In the genomic region with DNA sequence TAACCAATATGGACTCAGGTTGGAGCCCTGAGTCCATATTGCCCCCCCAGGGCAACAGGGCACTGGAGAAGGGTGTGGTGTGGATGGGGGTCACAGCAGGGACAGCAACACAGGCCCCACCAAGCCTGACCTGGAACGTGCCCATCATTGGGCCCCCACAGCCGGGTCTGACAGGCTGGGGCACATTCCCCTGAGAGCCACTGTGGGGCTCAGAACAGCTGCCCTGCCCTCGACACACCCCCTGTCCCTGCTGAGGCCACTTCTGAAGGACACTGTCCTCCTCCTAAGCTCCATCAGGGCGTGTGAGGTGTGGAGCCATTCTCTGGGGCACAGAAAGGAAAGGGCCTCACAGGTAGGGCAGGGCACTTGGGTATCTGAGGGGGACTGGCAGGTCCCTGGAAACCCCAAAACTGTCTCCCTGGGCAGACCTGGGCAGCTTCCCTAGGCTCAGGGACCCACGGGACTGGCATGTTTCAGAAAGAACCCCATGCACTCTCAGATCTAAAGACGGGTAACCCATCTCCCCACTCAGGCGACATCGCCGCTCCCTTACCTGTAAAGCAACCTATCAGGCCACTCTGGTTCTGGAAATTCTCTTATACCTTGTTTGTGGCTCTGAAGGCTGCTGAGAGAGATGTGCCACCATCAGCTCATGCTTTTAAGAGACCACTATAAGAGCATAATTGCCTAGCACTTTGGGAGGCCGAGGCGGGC, we compare ENCODE assay signal across 27 cellular contexts.
A peak's percentile ranks its signal among the peaks of the same experiment; 100 is the strongest.
DNase-seq lines count a peak whose midpoint lies in the region; ATAC-seq and TF ChIP-seq lines count a peak whose summit lies in the region.
"Had no signal": no experiment of that assay in that cellular context is flagged by ENCODE, and none has a peak within 500 bp of the region (broad histone marks: within the 10 kb centered on the region; RNA-seq: fewer than 3 reads in every experiment).

No MANE protein-coding gene starts in this region.

- no peaks in the 10 kb centered on the region for H3K27me3 Mint-ChIP-seq in activated CD4-positive, alpha-beta memory T cell treated with anti-CD3 and anti-CD28 coated beads for 36 hours
- peaks cover 3% of the 10 kb centered on the region for H3K27me3 Mint-ChIP-seq in activated CD4-positive, alpha-beta memory T cell treated with anti-CD3 and anti-CD28 coated beads, Interleukin-2, amount 10 ng/mL, durations not matched to agents 7 days and 5 days
- peaks cover 9% of the 10 kb centered on the region for H3K27me3 Mint-ChIP-seq in activated B cell treated with CpG ODN at 0.5 μM for 24 hours
- H3K27me3 Mint-ChIP-seq: activated naive CD4-positive, alpha-beta T cell treated with anti-CD3 and anti-CD28 coated beads, Interleukin-2, amount 10 ng/mL, durations not matched to agents 7 days and 5 days had no signal

- CTCF ChIA-PET in activated CD4-positive, alpha-beta memory T cell treated with anti-CD3 and anti-CD28 coated beads for 36 hours (lab: Charles Lee), result no interaction called here
- CTCF ChIA-PET in activated CD4-positive, alpha-beta memory T cell treated with anti-CD3 and anti-CD28 coated beads, Interleukin-2, amount 10 ng/mL, durations not matched to agents 7 days and 5 days (lab: Charles Lee), result no interaction called here
- CTCF ChIA-PET in activated B cell treated with CpG ODN at 0.5 μM for 24 hours (lab: Charles Lee), result no interaction called here

- no peaks in the 10 kb centered on the region for H3K9me3 ChIP-seq in BE2C
- H3K9me3 ChIP-seq in mucosa of descending colon, result no peaks in the 10 kb centered on the region
- no peaks in the 10 kb centered on the region for H3K9me3 ChIP-seq in smooth muscle cell (replicated peaks; ENCODE audit: low read depth)
- H3K9me3 ChIP-seq: A549, stomach, upper lobe of left lung had no signal

- H3K79me2 ChIP-seq in smooth muscle cell (ENCODE audit: low read depth), result no peaks in the 10 kb centered on the region

- peak; percentile 4 for DNase-seq in activated CD4-positive, alpha-beta memory T cell treated with anti-CD3 and anti-CD28 coated beads for 36 hours
- DNase-seq in activated CD4-positive, alpha-beta memory T cell treated with anti-CD3 and anti-CD28 coated beads, Interleukin-2, amount 10 ng/mL, durations not matched to agents 7 days and 5 days, result no peak
- DNase-seq in BE2C (peak; percentile 1), activated B cell treated with CpG ODN at 0.5 μM for 24 hours (peak; percentile 10), mucosa of descending colon (peak in 2 of 3 donors; percentile 0 to 15), NCI-H748 treated with DMSO at 0.1 percent for 48 hours (lab: John Stamatoyannopoulos, UW) (no peak), smooth muscle cell (lab: John Stamatoyannopoulos, UW; ENCODE audit: unreplicated experiment) (no peak), COLO829 (ENCODE audit: low spot score) (no peak)
- DNase-seq: activated CD4-positive, alpha-beta T cell treated with anti-CD3 and anti-CD28 coated beads, Interleukin-2, amount 10 ng/mL, durations not matched to agents 24 days and 14 days; activated CD8-positive, alpha-beta memory T cell treated with anti-CD3 and anti-CD28 coated beads, Interleukin-2, amount 50 U/mL, for 48 hours; cerebellar nuclear complex; DND-41; effector CD4-positive, alpha-beta T cell; foreskin melanocyte; hippocampal formation; NCI-H187 treated with DMSO at 0.1 percent for 48 hours; occipital lobe; OCI-M1; SIG-M5; stomach; T-cell; upper lobe of left lung had no signal

- H3K4me2 ChIP-seq in smooth muscle cell, result no peak overlapping the region
- H3K4me2 ChIP-seq: A549 had no signal

- no peak overlapping the region for H2AFZ ChIP-seq in smooth muscle cell (ENCODE audit: low read depth)

- H3K27ac Mint-ChIP-seq in activated CD4-positive, alpha-beta memory T cell treated with anti-CD3 and anti-CD28 coated beads for 36 hours, result no peak overlapping the region
- H3K27ac Mint-ChIP-seq in activated CD4-positive, alpha-beta memory T cell treated with anti-CD3 and anti-CD28 coated beads, Interleukin-2, amount 10 ng/mL, durations not matched to agents 7 days and 5 days, result no peak overlapping the region
- H3K27ac Mint-ChIP-seq in activated B cell treated with CpG ODN at 0.5 μM for 24 hours, result no peak overlapping the region
- H3K27ac Mint-ChIP-seq: activated CD4-positive, alpha-beta T cell treated with anti-CD3 and anti-CD28 coated beads, Interleukin-2, amount 10 ng/mL, durations not matched to agents 24 days and 14 days; activated naive CD4-positive, alpha-beta T cell treated with anti-CD3 and anti-CD28 coated beads, Interleukin-2, amount 10 ng/mL, durations not matched to agents 7 days and 5 days; B cell; T-cell had no signal

- POLR2A ChIA-PET in activated CD4-positive, alpha-beta memory T cell treated with anti-CD3 and anti-CD28 coated beads for 36 hours (lab: Charles Lee), result no interaction called here
- POLR2A ChIA-PET in activated CD4-positive, alpha-beta memory T cell treated with anti-CD3 and anti-CD28 coated beads, Interleukin-2, amount 10 ng/mL, durations not matched to agents 7 days and 5 days (lab: Charles Lee), result no interaction called here
- POLR2A ChIA-PET in activated B cell treated with CpG ODN at 0.5 μM for 24 hours (lab: Charles Lee), result no interaction called here

- H3K36me3 ChIP-seq in BE2C (no peaks in the 10 kb centered on the region), mucosa of descending colon (ENCODE audit: low read depth) (no peaks in the 10 kb centered on the region), smooth muscle cell (ENCODE audit: low read depth) (no peaks in the 10 kb centered on the region)
- H3K36me3 ChIP-seq: stomach, upper lobe of left lung had no signal

- H3K27me3 ChIP-seq in BE2C, result no peaks in the 10 kb centered on the region
- no peaks in the 10 kb centered on the region for H3K27me3 ChIP-seq in smooth muscle cell (ENCODE audit: low read depth)
- H3K27me3 ChIP-seq: stomach, upper lobe of left lung had no signal

- H3K4me3 ChIP-seq in BE2C (ENCODE audit: low read depth, low read length) (no peak overlapping the region), mucosa of descending colon (no peak overlapping the region), smooth muscle cell (no peak overlapping the region)
- H3K4me3 ChIP-seq: A549, GM12878, lung, stomach, upper lobe of left lung had no signal

- WGBS in smooth muscle cell (ENCODE audit: low lambda C conversion rate), result 93% methylated on average over 11 of the region's 11 CpGs

- H3K4me1 Mint-ChIP-seq in activated CD4-positive, alpha-beta memory T cell treated with anti-CD3 and anti-CD28 coated beads for 36 hours (ENCODE audit: low read depth), result no peaks in the 10 kb centered on the region
- H3K4me1 Mint-ChIP-seq in activated CD4-positive, alpha-beta memory T cell treated with anti-CD3 and anti-CD28 coated beads, Interleukin-2, amount 10 ng/mL, durations not matched to agents 7 days and 5 days, result no peaks in the 10 kb centered on the region
- no peaks in the 10 kb centered on the region for H3K4me1 Mint-ChIP-seq in activated B cell treated with CpG ODN at 0.5 μM for 24 hours
- H3K4me1 Mint-ChIP-seq: activated CD4-positive, alpha-beta T cell treated with anti-CD3 and anti-CD28 coated beads, Interleukin-2, amount 10 ng/mL, durations not matched to agents 24 days and 14 days; activated naive CD4-positive, alpha-beta T cell treated with anti-CD3 and anti-CD28 coated beads, Interleukin-2, amount 10 ng/mL, durations not matched to agents 7 days and 5 days; B cell; T-cell had no signal

- no peaks in the 10 kb centered on the region for H3K36me3 Mint-ChIP-seq in activated CD4-positive, alpha-beta memory T cell treated with anti-CD3 and anti-CD28 coated beads for 36 hours
- H3K36me3 Mint-ChIP-seq in activated CD4-positive, alpha-beta memory T cell treated with anti-CD3 and anti-CD28 coated beads, Interleukin-2, amount 10 ng/mL, durations not matched to agents 7 days and 5 days (ENCODE audit: low read depth), result no peaks in the 10 kb centered on the region
- no peaks in the 10 kb centered on the region for H3K36me3 Mint-ChIP-seq in activated B cell treated with CpG ODN at 0.5 μM for 24 hours (ENCODE audit: low read depth)
- H3K36me3 Mint-ChIP-seq: activated naive CD4-positive, alpha-beta T cell treated with anti-CD3 and anti-CD28 coated beads, Interleukin-2, amount 10 ng/mL, durations not matched to agents 7 days and 5 days; T-cell had no signal

- H3F3A ChIP-seq in smooth muscle cell (ENCODE audit: low read depth), result peaks cover 5% of the 10 kb centered on the region

- H3K4me1 ChIP-seq in BE2C (no peaks in the 10 kb centered on the region), mucosa of descending colon (ENCODE audit: low read depth) (no peaks in the 10 kb centered on the region), smooth muscle cell (ENCODE audit: low read depth) (peaks cover 8% of the 10 kb centered on the region)
- H3K4me1 ChIP-seq: A549, stomach had no signal

- no peak for ATAC-seq in activated B cell treated with CpG ODN at 0.5 μM for 24 hours (ENCODE audit: low read depth)
- no peak for ATAC-seq in mucosa of descending colon
- ATAC-seq: A549 had no signal

- no peak for TF ChIP-seq CTCF in BE2C (IDR thresholded peaks at IDR 0.05; ENCODE audit: low read depth, low read length)
- TF ChIP-seq CTCF in activated B cell treated with CpG ODN at 0.5 μM for 24 hours (IDR thresholded peaks at IDR 0.05), result no peak
- no peak for TF ChIP-seq CTCF in mucosa of descending colon (IDR thresholded peaks at IDR 0.05)
- TF ChIP-seq CTCF in smooth muscle cell (IDR thresholded peaks at IDR 0.05; ENCODE audit: borderline replicate concordance, insufficient read depth, poor library complexity, severe bottlenecking), result no peak

- H3K27ac ChIP-seq in smooth muscle cell (ENCODE audit: low read depth), result no peak overlapping the region
- H3K27ac ChIP-seq: A549, stomach, upper lobe of left lung had no signal

- H3K9ac ChIP-seq in smooth muscle cell (ENCODE audit: low read depth), result no peak overlapping the region

- intact Hi-C loops in activated CD4-positive, alpha-beta memory T cell treated with anti-CD3 and anti-CD28 coated beads for 36 hours (cut with micrococcal nuclease), result no loop called here
- intact Hi-C loops in activated B cell treated with CpG ODN at 0.5 μM for 24 hours (cut with micrococcal nuclease) (no loop called here), mucosa of descending colon (cut with DNase I, micrococcal nuclease) (no loop called here)

- H4K20me1 ChIP-seq in smooth muscle cell (ENCODE audit: low read depth), result no peaks in the 10 kb centered on the region

- H3K9me3 Mint-ChIP-seq in activated CD4-positive, alpha-beta memory T cell treated with anti-CD3 and anti-CD28 coated beads for 36 hours, result no peaks in the 10 kb centered on the region
- H3K9me3 Mint-ChIP-seq in activated CD4-positive, alpha-beta memory T cell treated with anti-CD3 and anti-CD28 coated beads, Interleukin-2, amount 10 ng/mL, durations not matched to agents 7 days and 5 days, result no peaks in the 10 kb centered on the region
- no peaks in the 10 kb centered on the region for H3K9me3 Mint-ChIP-seq in activated B cell treated with CpG ODN at 0.5 μM for 24 hours
- H3K9me3 Mint-ChIP-seq: activated CD4-positive, alpha-beta T cell treated with anti-CD3 and anti-CD28 coated beads, Interleukin-2, amount 10 ng/mL, durations not matched to agents 24 days and 14 days; activated naive CD4-positive, alpha-beta T cell treated with anti-CD3 and anti-CD28 coated beads, Interleukin-2, amount 10 ng/mL, durations not matched to agents 7 days and 5 days; T-cell had no signal

- no peak overlapping the region for H3K4me3 Mint-ChIP-seq in activated CD4-positive, alpha-beta memory T cell treated with anti-CD3 and anti-CD28 coated beads for 36 hours
- no peak overlapping the region for H3K4me3 Mint-ChIP-seq in activated CD4-positive, alpha-beta memory T cell treated with anti-CD3 and anti-CD28 coated beads, Interleukin-2, amount 10 ng/mL, durations not matched to agents 7 days and 5 days
- no peak overlapping the region for H3K4me3 Mint-ChIP-seq in activated B cell treated with CpG ODN at 0.5 μM for 24 hours
- H3K4me3 Mint-ChIP-seq: activated CD4-positive, alpha-beta T cell treated with anti-CD3 and anti-CD28 coated beads, Interleukin-2, amount 10 ng/mL, durations not matched to agents 24 days and 14 days; activated naive CD4-positive, alpha-beta T cell treated with anti-CD3 and anti-CD28 coated beads, Interleukin-2, amount 10 ng/mL, durations not matched to agents 7 days and 5 days; B cell; T-cell had no signal

Comparison
In these comparisons a context has a peak if more than half of its experiments do, and no peak if none do; other contexts are left out.
1. DNase-seq: peak in activated CD4-positive, alpha-beta memory T cell treated with anti-CD3 and anti-CD28 coated beads for 36 hours (single experiment), BE2C (single experiment), activated B cell treated with CpG ODN at 0.5 μM for 24 hours (single experiment) and mucosa of descending colon (2 of 3); none in activated CD4-positive, alpha-beta memory T cell treated with anti-CD3 and anti-CD28 coated beads, Interleukin-2, amount 10 ng/mL, durations not matched to agents 7 days and 5 days (single experiment), NCI-H748 treated with DMSO at 0.1 percent for 48 hours (single experiment), smooth muscle cell (single experiment) and COLO829 (single experiment).